In genomic region chr7:56053379-56053778, GRCh38 we compare ENCODE assay signal across 1 cellular context.
TF ChIP-seq lines count a peak whose summit lies in the region.

No MANE protein-coding gene starts in this region.

TF ChIP-seq in endothelial cell of umbilical vein, 7 proteins besides CTCF, POLR2A, EP300 and RAD21:
- no peak for TF ChIP-seq JUN (IDR thresholded peaks at IDR 0.05; ENCODE audit: borderline replicate concordance, insufficient read depth, insufficient read length, low read depth)
- no peak for TF ChIP-seq GATA2 (IDR thresholded peaks at IDR 0.05; ENCODE audit: insufficient read depth, insufficient read length, low read depth, low read length)
- TF ChIP-seq EZH2 (IDR thresholded peaks at IDR 0.05; ENCODE audit: borderline replicate concordance, low read depth, low read length, severe bottlenecking) = no peak
- TF ChIP-seq MAX (IDR thresholded peaks at IDR 0.05; ENCODE audit: insufficient read depth, insufficient read length) = no peak
- TF ChIP-seq MYC (IDR thresholded peaks at IDR 0.05; ENCODE audit: low read depth, low read length) = no peak
- no peak for TF ChIP-seq FOS (IDR thresholded peaks at IDR 0.05; ENCODE audit: borderline replicate concordance, insufficient read depth, low read length)
- no peak for TF ChIP-seq POLR2AphosphoS5 (IDR thresholded peaks at IDR 0.05; ENCODE audit: insufficient read depth, low read depth, low read length)
TF ChIP-seq in endothelial cell of umbilical vein: peak in this region for 0.
